22 cellular contexts compared by ENCODE assay signal in genomic region chr12:80121661-80122060, GRCh38. TPM values are rescaled to one million over a fixed set of nuclear protein-coding genes. Genes with fewer than 3 reads are reported as not detected.
"Had no signal": no experiment of that assay in that cellular context is flagged by ENCODE, and none has a peak within 500 bp of the region (broad histone marks: within the 10 kb centered on the region; RNA-seq: fewer than 3 reads in every experiment).

No MANE protein-coding gene starts in this region.

- H3K27me3 Mint-ChIP-seq: activated CD4-positive, alpha-beta T cell treated with anti-CD3 and anti-CD28 coated beads, Interleukin-2, amount 10 ng/mL, durations not matched to agents 7 days and 5 days; activated CD8-positive, alpha-beta memory T cell treated with anti-CD3 and anti-CD28 coated beads, Interleukin-2, amount 10 ng/mL, durations not matched to agents 7 days and 5 days; activated CD8-positive, alpha-beta T cell treated with anti-CD3 and anti-CD28 coated beads for 36 hours; activated naive CD4-positive, alpha-beta T cell treated with anti-CD3 and anti-CD28 coated beads, Interleukin-2, amount 10 ng/mL, durations not matched to agents 7 days and 5 days; stimulated activated naive CD8-positive, alpha-beta T cell treated with anti-CD3 and anti-CD28 coated beads, Interleukin-15, Interleukin-2, amounts not matched to agents 100 ng/mL and 50 ng/mL, for 24 hours; T-cell had no signal

- H3K4me1 ChIP-seq: left lung, spleen had no signal

- H3K9me3 Mint-ChIP-seq: activated CD4-positive, alpha-beta T cell treated with anti-CD3 and anti-CD28 coated beads, Interleukin-2, amount 10 ng/mL, durations not matched to agents 7 days and 5 days; activated CD8-positive, alpha-beta T cell treated with anti-CD3 and anti-CD28 coated beads for 36 hours; activated naive CD4-positive, alpha-beta T cell treated with anti-CD3 and anti-CD28 coated beads, Interleukin-2, amount 10 ng/mL, durations not matched to agents 7 days and 5 days; stimulated activated naive CD8-positive, alpha-beta T cell treated with anti-CD3 and anti-CD28 coated beads, Interleukin-15, Interleukin-2, amounts not matched to agents 100 ng/mL and 50 ng/mL, for 24 hours; T-cell; T-helper 2 cell treated with Interferon-gamma antibody and Interleukin-4, amounts not matched to agents 5 μg/mL and 100 μg/mL, for 36 hours had no signal

- H3K4me1 Mint-ChIP-seq: activated CD4-positive, alpha-beta T cell treated with anti-CD3 and anti-CD28 coated beads, Interleukin-2, amount 10 ng/mL, durations not matched to agents 7 days and 5 days; activated CD8-positive, alpha-beta memory T cell treated with anti-CD3 and anti-CD28 coated beads, Interleukin-2, amount 10 ng/mL, durations not matched to agents 7 days and 5 days; activated naive CD4-positive, alpha-beta T cell treated with anti-CD3 and anti-CD28 coated beads, Interleukin-2, amount 10 ng/mL, durations not matched to agents 7 days and 5 days; naive thymus-derived CD4-positive, alpha-beta T cell; T-cell had no signal

- H3K27ac ChIP-seq: brain microvascular endothelial cell, left lung, spleen, WERI-Rb-1 had no signal

- H3K36me3 Mint-ChIP-seq: activated CD8-positive, alpha-beta memory T cell treated with anti-CD3 and anti-CD28 coated beads, Interleukin-2, amount 10 ng/mL, durations not matched to agents 7 days and 5 days; activated naive CD4-positive, alpha-beta T cell treated with anti-CD3 and anti-CD28 coated beads, Interleukin-2, amount 10 ng/mL, durations not matched to agents 7 days and 5 days; naive thymus-derived CD4-positive, alpha-beta T cell; T-cell had no signal

- H3K4me3 ChIP-seq: left lung, lung, spleen, tibial nerve had no signal

- H3K36me3 ChIP-seq: brain microvascular endothelial cell, left lung, spleen, tibial nerve, WERI-Rb-1 had no signal

- H3K27ac Mint-ChIP-seq: activated CD4-positive, alpha-beta T cell treated with anti-CD3 and anti-CD28 coated beads, Interleukin-2, amount 10 ng/mL, durations not matched to agents 7 days and 5 days; activated CD8-positive, alpha-beta memory T cell treated with anti-CD3 and anti-CD28 coated beads, Interleukin-2, amount 10 ng/mL, durations not matched to agents 7 days and 5 days; activated CD8-positive, alpha-beta T cell treated with anti-CD3 and anti-CD28 coated beads for 36 hours; activated naive CD4-positive, alpha-beta T cell treated with anti-CD3 and anti-CD28 coated beads, Interleukin-2, amount 10 ng/mL, durations not matched to agents 7 days and 5 days; stimulated activated naive CD8-positive, alpha-beta T cell treated with anti-CD3 and anti-CD28 coated beads, Interleukin-15, Interleukin-2, amounts not matched to agents 100 ng/mL and 50 ng/mL, for 24 hours; T-cell; T-helper 2 cell treated with Interferon-gamma antibody and Interleukin-4, amounts not matched to agents 5 μg/mL and 100 μg/mL, for 36 hours had no signal

- ATAC-seq: activated CD8-positive, alpha-beta memory T cell treated with anti-CD3 and anti-CD28 coated beads, Interleukin-2, amount 10 ng/mL, durations not matched to agents 7 days and 5 days; activated CD8-positive, alpha-beta T cell treated with anti-CD3 and anti-CD28 coated beads for 36 hours; left lung; naive thymus-derived CD4-positive, alpha-beta T cell; T-cell had no signal

- H3K27me3 ChIP-seq: brain microvascular endothelial cell, left lung, spleen, tibial nerve had no signal

- DNase-seq: activated CD4-positive, alpha-beta T cell treated with anti-CD3 and anti-CD28 coated beads, Interleukin-2, amount 10 ng/mL, durations not matched to agents 7 days and 5 days; activated CD4-positive, CD25-positive, alpha-beta regulatory T cell treated with anti-CD3 and anti-CD28 coated beads, Interleukin-2, amount 50 U/mL, for 72 hours; activated CD8-positive, alpha-beta memory T cell treated with anti-CD3 and anti-CD28 coated beads, Interleukin-2, amount 10 ng/mL, durations not matched to agents 7 days and 5 days; activated CD8-positive, alpha-beta T cell treated with anti-CD3 and anti-CD28 coated beads for 36 hours; activated effector memory CD4-positive, alpha-beta T cell treated with anti-CD3 and anti-CD28 coated beads, Interleukin-2, amount 50 U/mL, for 16 hours; activated naive CD4-positive, alpha-beta T cell treated with anti-CD3 and anti-CD28 coated beads, Interleukin-2, amount 10 ng/mL, durations not matched to agents 7 days and 5 days; activated T-cell treated with anti-CD3 and anti-CD28 coated beads for 4 hours; anterior cingulate cortex; brain microvascular endothelial cell; central memory CD4-positive, alpha-beta T cell; effector memory CD4-positive, alpha-beta T cell; left lung; naive thymus-derived CD4-positive, alpha-beta T cell; spleen; stimulated activated CD4-positive, alpha-beta T cell treated with anti-CD3 and anti-CD28 coated beads, Interleukin-4, amount 100 ng/mL, for 4 hours; T-cell; WERI-Rb-1 had no signal

- H3K4me3 Mint-ChIP-seq: activated CD4-positive, alpha-beta T cell treated with anti-CD3 and anti-CD28 coated beads, Interleukin-2, amount 10 ng/mL, durations not matched to agents 7 days and 5 days; activated CD8-positive, alpha-beta memory T cell treated with anti-CD3 and anti-CD28 coated beads, Interleukin-2, amount 10 ng/mL, durations not matched to agents 7 days and 5 days; activated CD8-positive, alpha-beta T cell treated with anti-CD3 and anti-CD28 coated beads for 36 hours; activated naive CD4-positive, alpha-beta T cell treated with anti-CD3 and anti-CD28 coated beads, Interleukin-2, amount 10 ng/mL, durations not matched to agents 7 days and 5 days; naive thymus-derived CD4-positive, alpha-beta T cell; stimulated activated naive CD8-positive, alpha-beta T cell treated with anti-CD3 and anti-CD28 coated beads, Interleukin-15, Interleukin-2, amounts not matched to agents 100 ng/mL and 50 ng/mL, for 24 hours; T-cell; T-helper 2 cell treated with Interferon-gamma antibody and Interleukin-4, amounts not matched to agents 5 μg/mL and 100 μg/mL, for 36 hours had no signal

- H3K9me3 ChIP-seq: left lung, spleen, tibial nerve had no signal

RNA-seq across cellular contexts. Expression of gene OTOGL, which starts 22.3 kb away (rescaled TPM):
- total RNA-seq: activated CD4-positive, alpha-beta T cell treated with anti-CD3 and anti-CD28 coated beads, Interleukin-2, amount 10 ng/mL, durations not matched to agents 7 days and 5 days; activated CD8-positive, alpha-beta memory T cell treated with anti-CD3 and anti-CD28 coated beads, Interleukin-2, amount 10 ng/mL, durations not matched to agents 7 days and 5 days; activated CD8-positive, alpha-beta T cell treated with anti-CD3 and anti-CD28 coated beads for 36 hours; mesenteric fat pad; naive thymus-derived CD4-positive, alpha-beta T cell; T-cell had no signal
